In the genomic region with DNA sequence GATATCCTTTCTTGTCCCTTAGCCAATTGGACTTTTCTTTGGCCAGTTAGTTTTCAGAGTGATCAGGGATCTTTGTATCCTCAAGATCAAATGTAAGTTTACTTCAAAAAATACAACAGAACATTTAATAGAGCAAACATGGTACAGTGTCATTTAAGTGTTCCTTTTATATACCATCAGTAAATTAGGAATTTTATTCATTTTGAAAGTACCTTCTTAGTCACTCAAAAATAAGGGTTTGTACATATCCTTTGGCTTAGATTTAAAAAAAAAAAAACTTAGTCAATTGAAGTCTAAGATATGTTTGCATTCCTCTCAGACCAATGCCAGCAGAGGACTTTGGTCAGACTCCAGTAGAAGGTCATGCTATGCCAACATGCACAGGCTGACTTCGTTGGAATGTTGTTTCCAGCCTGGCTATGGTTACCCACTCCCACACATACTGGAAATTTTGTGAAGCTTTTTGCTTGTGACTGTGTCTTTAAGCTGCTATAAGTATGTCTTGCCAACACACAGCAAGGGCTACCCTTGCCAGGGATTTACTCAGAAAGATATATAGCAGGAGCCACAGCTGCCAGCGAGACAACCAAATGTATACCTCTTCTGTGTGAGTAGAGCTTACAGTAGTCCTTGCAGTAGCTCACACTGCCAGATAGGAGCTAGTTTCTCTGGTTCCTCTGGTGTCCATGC, we compare ENCODE assay signal across 1 cellular context.
A peak's percentile ranks its signal among the peaks of the same experiment; 100 is the strongest.
TF ChIP-seq lines count a peak whose summit lies in the region.

No MANE protein-coding gene starts in this region.

TF ChIP-seq in HepG2, 621 proteins besides CTCF, POLR2A, EP300 and RAD21 (continued from another document and continues in another):
- TF ChIP-seq, protein P1, sequence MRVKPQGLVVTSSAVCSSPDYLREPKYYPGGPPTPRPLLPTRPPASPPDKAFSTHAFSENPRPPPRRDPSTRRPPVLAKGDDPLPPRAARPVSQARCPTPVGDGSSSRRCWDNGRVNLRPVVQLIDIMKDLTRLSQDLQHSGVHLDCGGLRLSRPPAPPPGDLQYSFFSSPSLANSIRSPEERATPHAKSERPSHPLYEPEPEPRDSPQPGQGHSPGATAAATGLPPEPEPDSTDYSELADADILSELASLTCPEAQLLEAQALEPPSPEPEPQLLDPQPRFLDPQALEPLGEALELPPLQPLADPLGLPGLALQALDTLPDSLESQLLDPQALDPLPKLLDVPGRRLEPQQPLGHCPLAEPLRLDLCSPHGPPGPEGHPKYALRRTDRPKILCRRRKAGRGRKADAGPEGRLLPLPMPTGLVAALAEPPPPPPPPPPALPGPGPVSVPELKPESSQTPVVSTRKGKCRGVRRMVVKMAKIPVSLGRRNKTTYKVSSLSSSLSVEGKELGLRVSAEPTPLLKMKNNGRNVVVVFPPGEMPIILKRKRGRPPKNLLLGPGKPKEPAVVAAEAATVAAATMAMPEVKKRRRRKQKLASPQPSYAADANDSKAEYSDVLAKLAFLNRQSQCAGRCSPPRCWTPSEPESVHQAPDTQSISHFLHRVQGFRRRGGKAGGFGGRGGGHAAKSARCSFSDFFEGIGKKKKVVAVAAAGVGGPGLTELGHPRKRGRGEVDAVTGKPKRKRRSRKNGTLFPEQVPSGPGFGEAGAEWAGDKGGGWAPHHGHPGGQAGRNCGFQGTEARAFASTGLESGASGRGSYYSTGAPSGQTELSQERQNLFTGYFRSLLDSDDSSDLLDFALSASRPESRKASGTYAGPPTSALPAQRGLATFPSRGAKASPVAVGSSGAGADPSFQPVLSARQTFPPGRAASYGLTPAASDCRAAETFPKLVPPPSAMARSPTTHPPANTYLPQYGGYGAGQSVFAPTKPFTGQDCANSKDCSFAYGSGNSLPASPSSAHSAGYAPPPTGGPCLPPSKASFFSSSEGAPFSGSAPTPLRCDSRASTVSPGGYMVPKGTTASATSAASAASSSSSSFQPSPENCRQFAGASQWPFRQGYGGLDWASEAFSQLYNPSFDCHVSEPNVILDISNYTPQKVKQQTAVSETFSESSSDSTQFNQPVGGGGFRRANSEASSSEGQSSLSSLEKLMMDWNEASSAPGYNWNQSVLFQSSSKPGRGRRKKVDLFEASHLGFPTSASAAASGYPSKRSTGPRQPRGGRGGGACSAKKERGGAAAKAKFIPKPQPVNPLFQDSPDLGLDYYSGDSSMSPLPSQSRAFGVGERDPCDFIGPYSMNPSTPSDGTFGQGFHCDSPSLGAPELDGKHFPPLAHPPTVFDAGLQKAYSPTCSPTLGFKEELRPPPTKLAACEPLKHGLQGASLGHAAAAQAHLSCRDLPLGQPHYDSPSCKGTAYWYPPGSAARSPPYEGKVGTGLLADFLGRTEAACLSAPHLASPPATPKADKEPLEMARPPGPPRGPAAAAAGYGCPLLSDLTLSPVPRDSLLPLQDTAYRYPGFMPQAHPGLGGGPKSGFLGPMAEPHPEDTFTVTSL (CRISPR knock-in tag; IDR thresholded peaks at IDR 0.05; ENCODE audit: borderline replicate concordance), result peak; percentile 82; the same call in 1 of the 2 replicates
- TF ChIP-seq RELA (CRISPR knock-in tag; IDR thresholded peaks at IDR 0.05) (no peak), ZNF317 (CRISPR knock-in tag; IDR thresholded peaks at IDR 0.05) (0 out of 2 replicates have a peak, but pooled peaks have one; percentile 44), KDM6A (CRISPR knock-in tag; IDR thresholded peaks at IDR 0.05; ENCODE audit: low read depth) (peak; percentile 93), GATAD2A (CRISPR knock-in tag; IDR thresholded peaks at IDR 0.05) (peak; percentile 83), KMT2B (CRISPR knock-in tag; IDR thresholded peaks at IDR 0.05) (peak; percentile 40; the same call in 1 of the 2 replicates), KMT2A (CRISPR knock-in tag; IDR thresholded peaks at IDR 0.05) (peak; percentile 49; the same call in 1 of the 2 replicates), ZNF816 (CRISPR knock-in tag; IDR thresholded peaks at IDR 0.05; ENCODE audit: borderline replicate concordance) (no peak), HOXA5 (CRISPR knock-in tag; IDR thresholded peaks at IDR 0.05) (no peak), SMAD3 (CRISPR knock-in tag; IDR thresholded peaks at IDR 0.05) (0 out of 2 replicates have a peak, but pooled peaks have one; percentile 23), HMG20A (CRISPR knock-in tag; IDR thresholded peaks at IDR 0.05; ENCODE audit: borderline replicate concordance) (peak; percentile 84), ZFX (CRISPR knock-in tag; IDR thresholded peaks at IDR 0.05; ENCODE audit: low read depth) (peak; percentile 14; the same call in 1 of the 2 replicates), SAP130 (CRISPR knock-in tag; IDR thresholded peaks at IDR 0.05; ENCODE audit: low read depth) (peak; percentile 57; the same call in 1 of the 2 replicates), ZNF570 (CRISPR knock-in tag; IDR thresholded peaks at IDR 0.05; ENCODE audit: borderline replicate concordance) (no peak), ZNF205 (CRISPR knock-in tag; IDR thresholded peaks at IDR 0.05) (0 out of 2 replicates have a peak, but pooled peaks have one; percentile 44), ZNF234 (CRISPR knock-in tag; conservative IDR thresholded peaks at IDR 0.05) (no peak), MED1 (CRISPR knock-in tag; IDR thresholded peaks at IDR 0.05) (peak; percentile 82), SALL1 (CRISPR knock-in tag; IDR thresholded peaks at IDR 0.05) (peak; percentile 76), KDM5B (CRISPR knock-in tag; IDR thresholded peaks at IDR 0.05; ENCODE audit: borderline replicate concordance) (no peak), IRX3 (CRISPR knock-in tag; IDR thresholded peaks at IDR 0.05; ENCODE audit: borderline replicate concordance, low read depth) (no peak), MXD4 (CRISPR knock-in tag; IDR thresholded peaks at IDR 0.05) (no peak), MIER2 (CRISPR knock-in tag; IDR thresholded peaks at IDR 0.05) (0 out of 2 replicates have a peak, but pooled peaks have one; percentile 57), MXI1 (IDR thresholded peaks at IDR 0.05; ENCODE audit: borderline replicate concordance, low read depth, low read length) (peak; percentile 17; the same call in 1 of the 3 replicates), CEBPG (CRISPR knock-in tag; IDR thresholded peaks at IDR 0.05) (0 out of 2 replicates have a peak, but pooled peaks have one; percentile 31), ZNF614 (CRISPR knock-in tag; IDR thresholded peaks at IDR 0.05; ENCODE audit: borderline replicate concordance) (0 out of 2 replicates have a peak, but pooled peaks have one; percentile 67), SOX13 (IDR thresholded peaks at IDR 0.05) (no peak), SOX13 (CRISPR knock-in tag; conservative IDR thresholded peaks at IDR 0.05 in 1 of 2, IDR thresholded peaks at IDR 0.05 in 1 of 2) (peak in 1 of 2 experiments; percentile 57; a peak in 2 of 4 replicates), SKI (IDR thresholded peaks at IDR 0.05; ENCODE audit: partially characterized antibody) (peak; percentile 81), BCL6 (CRISPR knock-in tag; IDR thresholded peaks at IDR 0.05) (peak; percentile 63), CREB1 (IDR thresholded peaks at IDR 0.05) (no peak), CREB1 (CRISPR knock-in tag; IDR thresholded peaks at IDR 0.05) (no peak), ZNF567 (CRISPR knock-in tag; IDR thresholded peaks at IDR 0.05; ENCODE audit: borderline replicate concordance) (no peak)
- TF ChIP-seq, protein P2, sequence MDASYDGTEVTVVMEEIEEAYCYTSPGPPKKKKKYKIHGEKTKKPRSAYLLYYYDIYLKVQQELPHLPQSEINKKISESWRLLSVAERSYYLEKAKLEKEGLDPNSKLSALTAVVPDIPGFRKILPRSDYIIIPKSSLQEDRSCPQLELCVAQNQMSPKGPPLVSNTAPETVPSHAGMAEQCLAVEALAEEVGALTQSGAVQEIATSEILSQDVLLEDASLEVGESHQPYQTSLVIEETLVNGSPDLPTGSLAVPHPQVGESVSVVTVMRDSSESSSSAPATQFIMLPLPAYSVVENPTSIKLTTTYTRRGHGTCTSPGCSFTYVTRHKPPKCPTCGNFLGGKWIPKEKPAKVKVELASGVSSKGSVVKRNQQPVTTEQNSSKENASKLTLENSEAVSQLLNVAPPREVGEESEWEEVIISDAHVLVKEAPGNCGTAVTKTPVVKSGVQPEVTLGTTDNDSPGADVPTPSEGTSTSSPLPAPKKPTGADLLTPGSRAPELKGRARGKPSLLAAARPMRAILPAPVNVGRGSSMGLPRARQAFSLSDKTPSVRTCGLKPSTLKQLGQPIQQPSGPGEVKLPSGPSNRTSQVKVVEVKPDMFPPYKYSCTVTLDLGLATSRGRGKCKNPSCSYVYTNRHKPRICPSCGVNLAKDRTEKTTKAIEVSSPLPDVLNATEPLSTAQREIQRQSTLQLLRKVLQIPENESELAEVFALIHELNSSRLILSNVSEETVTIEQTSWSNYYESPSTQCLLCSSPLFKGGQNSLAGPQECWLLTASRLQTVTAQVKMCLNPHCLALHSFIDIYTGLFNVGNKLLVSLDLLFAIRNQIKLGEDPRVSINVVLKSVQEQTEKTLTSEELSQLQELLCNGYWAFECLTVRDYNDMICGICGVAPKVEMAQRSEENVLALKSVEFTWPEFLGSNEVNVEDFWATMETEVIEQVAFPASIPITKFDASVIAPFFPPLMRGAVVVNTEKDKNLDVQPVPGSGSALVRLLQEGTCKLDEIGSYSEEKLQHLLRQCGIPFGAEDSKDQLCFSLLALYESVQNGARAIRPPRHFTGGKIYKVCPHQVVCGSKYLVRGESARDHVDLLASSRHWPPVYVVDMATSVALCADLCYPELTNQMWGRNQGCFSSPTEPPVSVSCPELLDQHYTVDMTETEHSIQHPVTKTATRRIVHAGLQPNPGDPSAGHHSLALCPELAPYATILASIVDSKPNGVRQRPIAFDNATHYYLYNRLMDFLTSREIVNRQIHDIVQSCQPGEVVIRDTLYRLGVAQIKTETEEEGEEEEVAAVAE (CRISPR knock-in tag; IDR thresholded peaks at IDR 0.05; ENCODE audit: borderline replicate concordance), result peak; percentile 64; the same call in 1 of the 2 replicates
- TF ChIP-seq, protein P3, sequence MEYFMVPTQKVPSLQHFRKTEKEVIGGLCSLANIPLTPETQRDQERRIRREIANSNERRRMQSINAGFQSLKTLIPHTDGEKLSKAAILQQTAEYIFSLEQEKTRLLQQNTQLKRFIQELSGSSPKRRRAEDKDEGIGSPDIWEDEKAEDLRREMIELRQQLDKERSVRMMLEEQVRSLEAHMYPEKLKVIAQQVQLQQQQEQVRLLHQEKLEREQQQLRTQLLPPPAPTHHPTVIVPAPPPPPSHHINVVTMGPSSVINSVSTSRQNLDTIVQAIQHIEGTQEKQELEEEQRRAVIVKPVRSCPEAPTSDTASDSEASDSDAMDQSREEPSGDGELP (IDR thresholded peaks at IDR 0.05; ENCODE audit: borderline replicate concordance, low read depth), result peak; percentile 28; the same call in 1 of the 2 replicates
- TF ChIP-seq, protein P4, sequence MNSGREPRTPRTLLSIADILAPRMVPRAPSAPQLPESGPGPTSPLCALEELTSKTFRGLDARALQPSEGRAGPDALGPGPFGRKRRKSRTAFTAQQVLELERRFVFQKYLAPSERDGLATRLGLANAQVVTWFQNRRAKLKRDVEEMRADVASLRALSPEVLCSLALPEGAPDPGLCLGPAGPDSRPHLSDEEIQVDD (CRISPR knock-in tag; IDR thresholded peaks at IDR 0.05; ENCODE audit: borderline replicate concordance), result no peak
- TF ChIP-seq, protein P5, sequence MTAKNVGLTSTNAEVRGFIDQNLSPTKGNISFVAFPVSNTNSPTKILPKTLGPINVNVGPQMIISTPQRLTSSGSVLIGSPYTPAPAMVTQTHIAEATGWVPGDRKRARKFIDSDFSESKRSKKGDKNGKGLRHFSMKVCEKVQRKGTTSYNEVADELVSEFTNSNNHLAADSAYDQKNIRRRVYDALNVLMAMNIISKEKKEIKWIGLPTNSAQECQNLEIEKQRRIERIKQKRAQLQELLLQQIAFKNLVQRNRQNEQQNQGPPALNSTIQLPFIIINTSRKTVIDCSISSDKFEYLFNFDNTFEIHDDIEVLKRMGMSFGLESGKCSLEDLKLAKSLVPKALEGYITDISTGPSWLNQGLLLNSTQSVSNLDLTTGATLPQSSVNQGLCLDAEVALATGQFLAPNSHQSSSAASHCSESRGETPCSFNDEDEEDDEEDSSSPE (CRISPR knock-in tag; IDR thresholded peaks at IDR 0.05), result 0 out of 2 replicates have a peak, but pooled peaks have one; percentile 26
- TF ChIP-seq, protein P6, sequence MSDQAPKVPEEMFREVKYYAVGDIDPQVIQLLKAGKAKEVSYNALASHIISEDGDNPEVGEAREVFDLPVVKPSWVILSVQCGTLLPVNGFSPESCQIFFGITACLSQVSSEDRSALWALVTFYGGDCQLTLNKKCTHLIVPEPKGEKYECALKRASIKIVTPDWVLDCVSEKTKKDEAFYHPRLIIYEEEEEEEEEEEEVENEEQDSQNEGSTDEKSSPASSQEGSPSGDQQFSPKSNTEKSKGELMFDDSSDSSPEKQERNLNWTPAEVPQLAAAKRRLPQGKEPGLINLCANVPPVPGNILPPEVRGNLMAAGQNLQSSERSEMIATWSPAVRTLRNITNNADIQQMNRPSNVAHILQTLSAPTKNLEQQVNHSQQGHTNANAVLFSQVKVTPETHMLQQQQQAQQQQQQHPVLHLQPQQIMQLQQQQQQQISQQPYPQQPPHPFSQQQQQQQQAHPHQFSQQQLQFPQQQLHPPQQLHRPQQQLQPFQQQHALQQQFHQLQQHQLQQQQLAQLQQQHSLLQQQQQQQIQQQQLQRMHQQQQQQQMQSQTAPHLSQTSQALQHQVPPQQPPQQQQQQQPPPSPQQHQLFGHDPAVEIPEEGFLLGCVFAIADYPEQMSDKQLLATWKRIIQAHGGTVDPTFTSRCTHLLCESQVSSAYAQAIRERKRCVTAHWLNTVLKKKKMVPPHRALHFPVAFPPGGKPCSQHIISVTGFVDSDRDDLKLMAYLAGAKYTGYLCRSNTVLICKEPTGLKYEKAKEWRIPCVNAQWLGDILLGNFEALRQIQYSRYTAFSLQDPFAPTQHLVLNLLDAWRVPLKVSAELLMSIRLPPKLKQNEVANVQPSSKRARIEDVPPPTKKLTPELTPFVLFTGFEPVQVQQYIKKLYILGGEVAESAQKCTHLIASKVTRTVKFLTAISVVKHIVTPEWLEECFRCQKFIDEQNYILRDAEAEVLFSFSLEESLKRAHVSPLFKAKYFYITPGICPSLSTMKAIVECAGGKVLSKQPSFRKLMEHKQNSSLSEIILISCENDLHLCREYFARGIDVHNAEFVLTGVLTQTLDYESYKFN (CRISPR knock-in tag; conservative IDR thresholded peaks at IDR 0.05), result peak; percentile 95
- TF ChIP-seq, protein P7, sequence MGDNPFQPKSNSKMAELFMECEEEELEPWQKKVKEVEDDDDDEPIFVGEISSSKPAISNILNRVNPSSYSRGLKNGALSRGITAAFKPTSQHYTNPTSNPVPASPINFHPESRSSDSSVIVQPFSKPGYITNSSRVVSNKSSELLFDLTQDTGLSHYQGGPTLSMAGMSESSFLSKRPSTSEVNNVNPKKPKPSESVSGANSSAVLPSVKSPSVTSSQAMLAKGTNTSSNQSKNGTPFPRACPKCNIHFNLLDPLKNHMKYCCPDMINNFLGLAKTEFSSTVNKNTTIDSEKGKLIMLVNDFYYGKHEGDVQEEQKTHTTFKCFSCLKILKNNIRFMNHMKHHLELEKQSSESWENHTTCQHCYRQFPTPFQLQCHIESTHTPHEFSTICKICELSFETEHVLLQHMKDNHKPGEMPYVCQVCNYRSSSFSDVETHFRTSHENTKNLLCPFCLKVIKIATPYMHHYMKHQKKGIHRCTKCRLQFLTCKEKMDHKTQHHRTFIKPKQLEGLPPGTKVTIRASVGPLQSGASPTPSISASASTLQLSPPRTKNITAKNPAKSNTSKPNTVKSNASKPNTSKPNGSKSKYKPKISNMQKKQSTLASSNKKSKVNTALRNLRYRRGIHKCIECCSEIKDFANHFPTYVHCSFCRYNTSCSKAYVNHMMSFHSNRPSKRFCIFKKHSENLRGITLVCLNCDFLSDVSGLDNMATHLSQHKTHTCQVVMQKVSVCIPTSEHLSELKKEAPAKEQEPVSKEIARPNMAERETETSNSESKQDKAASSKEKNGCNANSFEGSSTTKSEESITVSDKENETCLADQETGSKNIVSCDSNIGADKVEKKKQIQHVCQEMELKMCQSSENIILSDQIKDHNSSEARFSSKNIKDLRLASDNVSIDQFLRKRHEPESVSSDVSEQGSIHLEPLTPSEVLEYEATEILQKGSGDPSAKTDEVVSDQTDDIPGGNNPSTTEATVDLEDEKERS (CRISPR knock-in tag; IDR thresholded peaks at IDR 0.05), result no peak
